In genomic region chr9:35906923-35907699, GRCh38 we compare ENCODE assay signal across 10 cellular contexts. TPM values are rescaled to one million over a fixed set of nuclear protein-coding genes. Genes with fewer than 3 reads are reported as not detected.
DNase-seq lines count a peak whose midpoint lies in the region; ATAC-seq and TF ChIP-seq lines count a peak whose summit lies in the region.
"Had no signal": no experiment of that assay in that cellular context is flagged by ENCODE, and none has a peak within 500 bp of the region (broad histone marks: within the 10 kb centered on the region; RNA-seq: fewer than 3 reads in every experiment).

No MANE protein-coding gene starts in this region.

- TF ChIP-seq CTCF in gastroesophageal sphincter (IDR thresholded peaks at IDR 0.05) = peak in 2 of 4 experiments; percentile 14 to 31
- TF ChIP-seq CTCF in psoas muscle (IDR thresholded peaks at IDR 0.05) = no peak
- TF ChIP-seq CTCF in progenitor cell of endocrine pancreas (IDR thresholded peaks at IDR 0.05; ENCODE audit: unreplicated experiment) = no peak

- no peak overlapping the region for H3K27ac Mint-ChIP-seq in T-helper 2 cell treated with Interferon-gamma antibody and Interleukin-4, amounts not matched to agents 5 μg/mL and 100 μg/mL, for 36 hours
- H3K27ac Mint-ChIP-seq in progenitor cell of endocrine pancreas = no peak overlapping the region
- H3K27ac Mint-ChIP-seq: activated B cell treated with CpG ODN at 0.5 μM for 24 hours had no signal

- 28% methylated on average over 2 of the region's 14 CpGs; no CpG with 5 or more reads in 1 of the 2 donors for WGBS in gastroesophageal sphincter (ENCODE audit: low coverage in 1 of 2), 2 donors
- 40 to 54% (median 52%) methylated on average over 14 of the region's 14 CpGs for WGBS in psoas muscle, 3 donors

- H3K27ac ChIP-seq in gastroesophageal sphincter (peak overlapping the region; percentile 82 to 96 (median 90)), psoas muscle (peak overlapping the region; percentile 80)

- H3K36me3 Mint-ChIP-seq in T-helper 2 cell treated with Interferon-gamma antibody and Interleukin-4, amounts not matched to agents 5 μg/mL and 100 μg/mL, for 36 hours (ENCODE audit: low read depth) = no peaks in the 10 kb centered on the region
- H3K36me3 Mint-ChIP-seq in progenitor cell of endocrine pancreas (ENCODE audit: insufficient read depth) = no peaks in the 10 kb centered on the region

- no peaks in the 10 kb centered on the region for H3K9me3 ChIP-seq in gastroesophageal sphincter
- no peaks in the 10 kb centered on the region for H3K9me3 ChIP-seq in psoas muscle

- TF ChIP-seq EP300 in gastroesophageal sphincter (IDR thresholded peaks at IDR 0.05) = no peak

- H3K9me3 Mint-ChIP-seq in T-helper 2 cell treated with Interferon-gamma antibody and Interleukin-4, amounts not matched to agents 5 μg/mL and 100 μg/mL, for 36 hours = no peaks in the 10 kb centered on the region
- H3K9me3 Mint-ChIP-seq in progenitor cell of endocrine pancreas (ENCODE audit: low read depth) = no peaks in the 10 kb centered on the region
- H3K9me3 Mint-ChIP-seq: activated B cell treated with CpG ODN at 0.5 μM for 24 hours had no signal

- H3K36me3 ChIP-seq in gastroesophageal sphincter (no peaks in the 10 kb centered on the region), psoas muscle (ENCODE audit: insufficient read depth in 1 of 2, low read depth in 1 of 2) (no peaks in the 10 kb centered on the region)

- peak in 1 of 2 donors; percentile 37 for TF ChIP-seq POLR2A in gastroesophageal sphincter (IDR thresholded peaks at IDR 0.05)

- in situ Hi-C loops in Caki2 (cut with HindIII; ENCODE audit: low pct_unique_long_range_greater_than_20kb, low sequenced_read_pairs) = no loop called here

- ATAC-seq in gastroesophageal sphincter (peak; percentile 67), psoas muscle (peak; percentile 15 to 61 (median 51)), GM19023 (IDR thresholded peaks at IDR 0.05; ENCODE audit: unreplicated experiment) (no peak)

- intact Hi-C loops in psoas muscle (cut with DNase I) = loop anchor here in 1 of 2 donors (5.0 kb wide), 1 partner anchor 40 kb away; no protein-coding TSS in a partner anchor

- H3K27me3 Mint-ChIP-seq in T-helper 2 cell treated with Interferon-gamma antibody and Interleukin-4, amounts not matched to agents 5 μg/mL and 100 μg/mL, for 36 hours (ENCODE audit: low read depth) = peaks cover 2% of the 10 kb centered on the region
- peaks cover 18% of the 10 kb centered on the region for H3K27me3 Mint-ChIP-seq in progenitor cell of endocrine pancreas

- H3K4me3 Mint-ChIP-seq in T-helper 2 cell treated with Interferon-gamma antibody and Interleukin-4, amounts not matched to agents 5 μg/mL and 100 μg/mL, for 36 hours = no peak overlapping the region
- no peak overlapping the region for H3K4me3 Mint-ChIP-seq in progenitor cell of endocrine pancreas (ENCODE audit: low read depth)
- H3K4me3 Mint-ChIP-seq: activated B cell treated with CpG ODN at 0.5 μM for 24 hours had no signal

- H3K27me3 ChIP-seq in gastroesophageal sphincter (no peaks in the 10 kb centered on the region), psoas muscle (ENCODE audit: insufficient read depth in 3 of 3, low read length in 2 of 3) (no peaks in the 10 kb centered on the region)

- H3K4me1 Mint-ChIP-seq in T-helper 2 cell treated with Interferon-gamma antibody and Interleukin-4, amounts not matched to agents 5 μg/mL and 100 μg/mL, for 36 hours (ENCODE audit: low read depth) = peaks cover 39% of the 10 kb centered on the region
- H3K4me1 Mint-ChIP-seq in progenitor cell of endocrine pancreas (ENCODE audit: low read depth) = peaks cover 15% of the 10 kb centered on the region

- DNase-seq in Caki2 (ENCODE audit: low read depth) (peak; percentile 59), SK-N-DZ (ENCODE audit: low spot score) (peak; percentile 41), psoas muscle (peak; percentile 76 to 85), progenitor cell of endocrine pancreas (ENCODE audit: low spot score, unreplicated experiment) (no peak), UCSD-AML1 (lab: John Stamatoyannopoulos, UW; ENCODE audit: unreplicated experiment) (no peak)
- no peak for DNase-seq in T-helper 2 cell treated with Interferon-gamma antibody and Interleukin-4, amounts not matched to agents 5 μg/mL and 100 μg/mL, for 36 hours (ENCODE audit: low spot score)
- DNase-seq: activated B cell treated with CpG ODN at 0.5 μM for 24 hours had no signal

- H3K4me3 ChIP-seq in gastroesophageal sphincter = peak overlapping the region in 1 of 2 donors; percentile 45
- peak overlapping the region; percentile 44 for H3K4me3 ChIP-seq in psoas muscle

- H3K4me1 ChIP-seq in gastroesophageal sphincter (peaks cover 25 to 91% (median 69%) of the 10 kb centered on the region in 3 donors), psoas muscle (peaks cover 28% of the 10 kb centered on the region)

RNA-seq across cellular contexts. Expression of gene HRCT1, which starts 1.1 kb away (rescaled TPM):
- total RNA-seq in Caki2 (2014; rRNA removed; shearing (Covaris generic); ENCODE audit: low replicate concordance) = 26.7 and 36.7 TPM in 2 replicates
- polyA plus RNA-seq in SK-N-DZ (2014; cell fraction: cytosol; rRNA removed) = not detected in 2 replicates
- not detected in 2 replicates for polyA plus RNA-seq in SK-N-DZ (2014; cell fraction: nucleus; rRNA removed)
- total RNA-seq in gastroesophageal sphincter (10 to 100 TPM in 3 of 4 donors, 1 to 10 TPM in 1; 4.0 to 32.7 (median 17.0) TPM), psoas muscle (1 to 10 TPM in 3 of 4 donors, under 1 TPM in 1; 0.95 to 4.9 (median 3.0) TPM), progenitor cell of endocrine pancreas (not detected in 2 replicates)
- polyA plus RNA-seq in psoas muscle = 1 to 10 TPM in 2 of 3 donors, under 1 TPM in 1; 0.59 to 5.4 (median 1.6) TPM
- total RNA-seq: activated B cell treated with CpG ODN at 0.5 μM for 24 hours had no signal
- polyA plus RNA-seq: neural cell had no signal

RNA-seq across cellular contexts. Expression of gene SPAAR, which starts 2.2 kb away (rescaled TPM):
- not detected in 2 replicates for total RNA-seq in Caki2 (2014; rRNA removed; shearing (Covaris generic); ENCODE audit: low replicate concordance)
- not detected in 2 replicates for polyA plus RNA-seq in SK-N-DZ (2014; cell fraction: cytosol; rRNA removed)
- not detected in 2 replicates for polyA plus RNA-seq in SK-N-DZ (2014; cell fraction: nucleus; rRNA removed)
- total RNA-seq in gastroesophageal sphincter (1 to 10 TPM in 3 of 4 donors, under 1 TPM in 1; 0.62 to 5.5 (median 2.6) TPM), psoas muscle (1 to 10 TPM; 2.5 to 4.6 (median 4.0) TPM), progenitor cell of endocrine pancreas (not detected in 2 replicates)
- polyA plus RNA-seq in psoas muscle = 1 to 10 TPM; 3.2 to 3.9 (median 3.6) TPM
- total RNA-seq: activated B cell treated with CpG ODN at 0.5 μM for 24 hours had no signal

RNA-seq across cellular contexts. Expression of gene OR13J1, which starts 36.9 kb away (rescaled TPM):
- total RNA-seq in Caki2 (2014; rRNA removed; shearing (Covaris generic); ENCODE audit: low replicate concordance) = not detected in 2 replicates
- polyA plus RNA-seq in SK-N-DZ (2014; cell fraction: cytosol; rRNA removed) = not detected in 2 replicates
- not detected in 2 replicates for polyA plus RNA-seq in SK-N-DZ (2014; cell fraction: nucleus; rRNA removed)
- total RNA-seq in gastroesophageal sphincter = not detected
- not detected for total RNA-seq in psoas muscle
- not detected for polyA plus RNA-seq in psoas muscle
- total RNA-seq in progenitor cell of endocrine pancreas = not detected in 2 replicates
- total RNA-seq: activated B cell treated with CpG ODN at 0.5 μM for 24 hours had no signal
- polyA plus RNA-seq: neural cell had no signal

RNA-seq across cellular contexts. Expression of gene OR2S2, which starts 50.8 kb away (rescaled TPM):
- total RNA-seq in Caki2 (2014; rRNA removed; shearing (Covaris generic); ENCODE audit: low replicate concordance) = not detected in 2 replicates
- not detected in 2 replicates for polyA plus RNA-seq in SK-N-DZ (2014; cell fraction: cytosol; rRNA removed)
- polyA plus RNA-seq in SK-N-DZ (2014; cell fraction: nucleus; rRNA removed) = not detected in 2 replicates
- total RNA-seq in gastroesophageal sphincter = not detected
- not detected for total RNA-seq in psoas muscle
- not detected for polyA plus RNA-seq in psoas muscle
- not detected in 2 replicates for total RNA-seq in progenitor cell of endocrine pancreas
- total RNA-seq: activated B cell treated with CpG ODN at 0.5 μM for 24 hours had no signal
- polyA plus RNA-seq: neural cell had no signal

Comparison
In these comparisons a context has a peak if more than half of its experiments do, and no peak if none do; other contexts are left out.
1. DNase-seq: peak in Caki2 (single experiment), SK-N-DZ (single experiment) and psoas muscle (2 of 2); none in T-helper 2 cell treated with Interferon-gamma antibody and Interleukin-4, amounts not matched to agents 5 μg/mL and 100 μg/mL, for 36 hours (single experiment), progenitor cell of endocrine pancreas (single experiment) and UCSD-AML1 (single experiment).